In the genomic region with DNA sequence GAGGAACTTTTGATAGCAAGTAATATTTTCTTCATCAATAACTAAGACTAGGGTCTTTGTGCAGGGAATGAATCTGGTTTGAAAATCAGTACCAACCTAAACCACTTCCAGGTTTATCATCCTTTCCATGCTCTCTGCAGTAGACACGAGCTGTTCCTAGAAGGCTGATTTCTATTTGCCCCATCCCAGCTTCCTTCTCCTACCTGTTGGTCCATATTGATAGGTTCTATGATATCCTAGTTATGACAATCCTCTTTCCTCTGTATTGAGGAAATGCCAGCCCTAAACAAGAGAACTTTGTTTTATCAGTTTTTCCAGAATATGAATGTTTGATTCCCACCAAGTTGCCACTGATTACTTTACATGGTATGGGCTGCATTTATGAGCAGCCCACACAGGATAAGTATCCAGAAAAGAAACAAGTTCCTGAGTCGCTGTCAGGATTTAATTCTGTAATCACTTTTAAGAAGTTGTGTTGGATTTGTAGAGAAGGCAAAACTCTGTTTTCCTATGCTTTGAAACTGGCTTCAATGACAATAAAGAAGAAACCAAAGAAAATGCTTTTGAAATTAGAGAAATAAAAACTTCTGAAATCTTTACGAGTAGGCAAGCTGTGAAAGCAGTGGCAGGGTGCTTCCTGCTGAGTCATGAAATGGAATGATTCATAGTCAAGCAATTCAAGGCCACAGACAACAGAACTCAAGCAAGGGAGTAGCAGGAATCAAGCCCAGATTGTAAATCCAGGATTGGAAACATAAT, we compare ENCODE assay signal across 8 cellular contexts. TPM values are rescaled to one million over a fixed set of nuclear protein-coding genes. Genes with fewer than 3 reads are reported as not detected.
A peak's percentile ranks its signal among the peaks of the same experiment; 100 is the strongest.
DNase-seq lines count a peak whose midpoint lies in the region; ATAC-seq and TF ChIP-seq lines count a peak whose summit lies in the region.

No MANE protein-coding gene starts in this region.

- no peak for TF ChIP-seq POLR2A in upper lobe of left lung (IDR thresholded peaks at IDR 0.05)

- H3K9me3 ChIP-seq in lower lobe of right lung (no peaks in the 10 kb centered on the region), upper lobe of left lung (no peaks in the 10 kb centered on the region)

- peak; percentile 74 for ATAC-seq in HG02798 (IDR thresholded peaks at IDR 0.05; ENCODE audit: poor library complexity, unreplicated experiment)
- ATAC-seq in lower lobe of right lung, result peak; percentile 84 to 95
- peak; percentile 77 to 96 for ATAC-seq in upper lobe of left lung (ENCODE audit: low FRiP score in 2 of 2)

- peaks cover 17% of the 10 kb centered on the region for H3K4me1 ChIP-seq in lower lobe of right lung
- peaks cover 14 to 18% (median 16%) of the 10 kb centered on the region in 4 donors for H3K4me1 ChIP-seq in upper lobe of left lung

- H3K36me3 ChIP-seq in lower lobe of right lung (no peaks in the 10 kb centered on the region), upper lobe of left lung (no peaks in the 10 kb centered on the region)

- H3K4me3 ChIP-seq in coronary artery, result peak overlapping the region; percentile 41
- no peak overlapping the region for H3K4me3 ChIP-seq in lower lobe of right lung
- no peak overlapping the region for H3K4me3 ChIP-seq in upper lobe of left lung

- TF ChIP-seq CTCF in coronary artery (IDR thresholded peaks at IDR 0.05), result no peak
- no peak for TF ChIP-seq CTCF in lower lobe of right lung (IDR thresholded peaks at IDR 0.05)
- TF ChIP-seq CTCF in upper lobe of left lung (IDR thresholded peaks at IDR 0.05), result no peak

- WGBS in upper lobe of left lung, 2 donors, result 45 to 47% methylated on average over 3 of the region's 3 CpGs

- no peaks in the 10 kb centered on the region for H3K27me3 ChIP-seq in lower lobe of right lung (ENCODE audit: low read depth)
- no peaks in the 10 kb centered on the region for H3K27me3 ChIP-seq in upper lobe of left lung

- TF ChIP-seq EP300 in upper lobe of left lung (IDR thresholded peaks at IDR 0.05), result no peak

- intact Hi-C loops in lower lobe of right lung (cut with DNase I), result no loop called here

- H3K27ac ChIP-seq in coronary artery (peak overlapping the region; percentile 64 to 75), lower lobe of right lung (no peak overlapping the region), upper lobe of left lung (peak overlapping the region; percentile 22 to 58 (median 42))

- peak; percentile 41 for DNase-seq in NK-92 treated with Interleukin-12 subunit alpha and Interleukin-12 subunit beta, amount 100 ng/mL, for 24 hours (lab: John Stamatoyannopoulos, UW)
- DNase-seq in NK-92 (lab: John Stamatoyannopoulos, UW; ENCODE audit: unreplicated experiment) (no peak), RKO (ENCODE audit: low spot score) (peak; percentile 93), coronary artery (ENCODE audit: low spot score) (no peak), lower lobe of right lung (no peak), upper lobe of left lung (peak in 1 of 2 donors; percentile 64), NCI-H1092 treated with DMSO at 0.1 percent for 48 hours (lab: John Stamatoyannopoulos, UW) (no peak)

RNA-seq across cellular contexts. Expression of gene TANK, which starts 37.3 kb away (rescaled TPM):
- total RNA-seq in lower lobe of right lung (77.5 TPM), upper lobe of left lung (100 to 1,000 TPM in 2 of 6 donors, 10 to 100 TPM in 4; 41.9 to 214 (median 75.0) TPM)

Comparison
In these comparisons a context has a peak if more than half of its experiments do, and no peak if none do; other contexts are left out.
1. DNase-seq: peak in NK-92 treated with Interleukin-12 subunit alpha and Interleukin-12 subunit beta, amount 100 ng/mL, for 24 hours (single experiment) and RKO (single experiment); none in NK-92 (single experiment), coronary artery (single experiment), lower lobe of right lung (single experiment) and NCI-H1092 treated with DMSO at 0.1 percent for 48 hours (single experiment).
2. Peak in every context shown above with its lines, with median percentiles within 50 percentile points of each other: ATAC-seq.